ENCODE assay signal across 1 cellular context in the genomic region with DNA sequence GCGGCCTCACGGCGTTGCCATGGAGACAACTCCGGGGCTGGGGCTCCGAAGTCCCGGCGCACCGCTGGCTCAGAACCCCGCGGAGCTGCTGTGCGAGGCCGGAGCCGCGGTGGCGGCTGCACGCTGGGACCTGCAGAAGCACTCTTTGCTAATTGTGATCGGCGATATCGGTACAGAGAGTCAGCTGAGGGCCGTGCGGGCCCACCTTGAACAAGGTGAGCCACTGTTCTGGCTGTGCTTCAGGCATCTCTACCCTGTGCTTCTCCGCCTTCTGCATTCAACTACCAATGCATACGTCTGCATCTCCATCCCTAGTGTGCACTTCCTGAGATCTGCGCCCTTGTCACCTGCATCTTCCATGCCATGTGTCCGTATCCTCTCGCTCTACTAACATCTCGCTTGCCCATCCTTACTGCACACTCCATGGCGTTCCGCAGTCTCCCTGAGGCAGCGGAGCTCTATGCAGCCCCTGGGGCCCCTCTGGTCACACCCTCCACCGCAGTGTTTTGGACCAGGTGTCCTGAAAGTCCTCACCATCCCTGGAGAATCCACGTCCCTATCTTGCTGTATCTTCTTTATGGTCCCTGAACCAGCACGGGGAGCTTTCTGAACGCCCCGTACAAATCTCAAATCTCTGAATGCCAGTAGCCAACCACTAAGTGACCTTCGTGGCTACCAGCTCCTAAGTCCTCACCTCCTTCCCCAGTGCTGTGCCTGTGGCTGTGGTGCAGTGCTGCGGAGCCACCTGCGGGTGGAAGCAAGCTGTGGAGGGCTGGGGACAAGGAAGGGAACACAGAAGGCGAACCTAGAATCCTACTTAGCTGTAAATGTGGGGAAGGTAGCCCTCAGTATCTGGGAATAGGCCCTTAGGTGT.
TF ChIP-seq lines count a peak whose summit lies in the region.

No MANE protein-coding gene starts in this region.

TF ChIP-seq in K562, 482 proteins besides CTCF, POLR2A, EP300 and RAD21 (continues in another document):
- TF ChIP-seq NCOA6 (IDR thresholded peaks at IDR 0.05) (no peak), DMBX1 (CRISPR knock-in tag; IDR thresholded peaks at IDR 0.05; ENCODE audit: borderline replicate concordance) (no peak), ZNF217 (CRISPR knock-in tag; IDR thresholded peaks at IDR 0.05) (no peak), TOE1 (IDR thresholded peaks at IDR 0.05; ENCODE audit: borderline replicate concordance) (no peak), TOE1 (CRISPR knock-in tag; IDR thresholded peaks at IDR 0.05; ENCODE audit: borderline replicate concordance, low read depth) (0 out of 2 replicates have a peak, but pooled peaks have one; percentile 72), MYNN (IDR thresholded peaks at IDR 0.05) (no peak; the same call in 1 of the 2 replicates), MYNN (CRISPR knock-in tag; IDR thresholded peaks at IDR 0.05) (peak; percentile 79; the same call in 1 of the 2 replicates), ZC3H4 (CRISPR knock-in tag; IDR thresholded peaks at IDR 0.05; ENCODE audit: borderline replicate concordance) (peak; percentile 55; the same call in 1 of the 2 replicates), E2F3 (CRISPR knock-in tag; IDR thresholded peaks at IDR 0.05) (0 out of 2 replicates have a peak, but pooled peaks have one; percentile 29), TAF15 (IDR thresholded peaks at IDR 0.05; ENCODE audit: low read depth, low read length) (no peak), NR4A1 (CRISPR knock-in tag; IDR thresholded peaks at IDR 0.05) (no peak), NR4A1 (tag; IDR thresholded peaks at IDR 0.05) (no peak), RBFOX2 (IDR thresholded peaks at IDR 0.05; ENCODE audit: low read depth, low read length) (no peak), ELF2 (CRISPR knock-in tag; IDR thresholded peaks at IDR 0.05) (0 out of 2 replicates have a peak, but pooled peaks have one; percentile 26), ZNF347 (CRISPR knock-in tag; IDR thresholded peaks at IDR 0.05; ENCODE audit: low read depth) (no peak), RBM39 (optimal IDR thresholded peaks at IDR 0.05; ENCODE audit: low read depth, low read length) (no peak), BCOR (IDR thresholded peaks at IDR 0.05) (no peak), NCOA2 (IDR thresholded peaks at IDR 0.05; ENCODE audit: partially characterized antibody in 2 of 2) (no peak), GATA2 (CRISPR knock-in tag; IDR thresholded peaks at IDR 0.05) (no peak), ZNF124 (CRISPR knock-in tag; IDR thresholded peaks at IDR 0.05) (no peak), RB1 (IDR thresholded peaks at IDR 0.05; ENCODE audit: low read depth) (peak; percentile 40; the same call in 1 of the 2 replicates), SMC3 (conservative IDR thresholded peaks at IDR 0.05; ENCODE audit: insufficient read depth, low read depth, low read length) (0 out of 2 replicates have a peak, but pooled peaks have one; percentile 19), CSDE1 (IDR thresholded peaks at IDR 0.05) (peak in 1 of 2 experiments; percentile 97; a peak in 2 of 4 replicates), MYC (IDR thresholded peaks at IDR 0.05; ENCODE audit: low read depth, low read length) (no peak), MYC (CRISPR knock-in tag; IDR thresholded peaks at IDR 0.05; ENCODE audit: borderline replicate concordance, low read depth) (no peak), RBBP5 (IDR thresholded peaks at IDR 0.05; ENCODE audit: borderline replicate concordance, insufficient read depth, low read length, poor library complexity, severe bottlenecking) (peak; percentile 50), GATAD2A (IDR thresholded peaks at IDR 0.05) (no peak), TFAM (CRISPR knock-in tag; conservative IDR thresholded peaks at IDR 0.05) (no peak), RBM25 (IDR thresholded peaks at IDR 0.05; ENCODE audit: low read depth, low read length, severe bottlenecking) (no peak), TGIF2 (CRISPR knock-in tag; IDR thresholded peaks at IDR 0.05) (no peak), HNRNPH1 (optimal IDR thresholded peaks at IDR 0.05; ENCODE audit: low read depth, low read length) (no peak), ZFPM2 (CRISPR knock-in tag; IDR thresholded peaks at IDR 0.05) (0 out of 2 replicates have a peak, but pooled peaks have one; percentile 51), PTRF (tag; IDR thresholded peaks at IDR 0.05) (no peak), ZNF324 (CRISPR knock-in tag; IDR thresholded peaks at IDR 0.05) (no peak)
- TF ChIP-seq, protein P1, sequence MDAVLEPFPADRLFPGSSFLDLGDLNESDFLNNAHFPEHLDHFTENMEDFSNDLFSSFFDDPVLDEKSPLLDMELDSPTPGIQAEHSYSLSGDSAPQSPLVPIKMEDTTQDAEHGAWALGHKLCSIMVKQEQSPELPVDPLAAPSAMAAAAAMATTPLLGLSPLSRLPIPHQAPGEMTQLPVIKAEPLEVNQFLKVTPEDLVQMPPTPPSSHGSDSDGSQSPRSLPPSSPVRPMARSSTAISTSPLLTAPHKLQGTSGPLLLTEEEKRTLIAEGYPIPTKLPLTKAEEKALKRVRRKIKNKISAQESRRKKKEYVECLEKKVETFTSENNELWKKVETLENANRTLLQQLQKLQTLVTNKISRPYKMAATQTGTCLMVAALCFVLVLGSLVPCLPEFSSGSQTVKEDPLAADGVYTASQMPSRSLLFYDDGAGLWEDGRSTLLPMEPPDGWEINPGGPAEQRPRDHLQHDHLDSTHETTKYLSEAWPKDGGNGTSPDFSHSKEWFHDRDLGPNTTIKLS (IDR thresholded peaks at IDR 0.05; ENCODE audit: borderline replicate concordance, low read depth): no peak
- TF ChIP-seq, protein P2, sequence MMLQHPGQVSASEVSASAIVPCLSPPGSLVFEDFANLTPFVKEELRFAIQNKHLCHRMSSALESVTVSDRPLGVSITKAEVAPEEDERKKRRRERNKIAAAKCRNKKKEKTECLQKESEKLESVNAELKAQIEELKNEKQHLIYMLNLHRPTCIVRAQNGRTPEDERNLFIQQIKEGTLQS (IDR thresholded peaks at IDR 0.05): no peak
- TF ChIP-seq, protein P2 (CRISPR knock-in tag; conservative IDR thresholded peaks at IDR 0.05): 0 out of 2 replicates have a peak, but pooled peaks have one; percentile 41
- TF ChIP-seq, protein P3, sequence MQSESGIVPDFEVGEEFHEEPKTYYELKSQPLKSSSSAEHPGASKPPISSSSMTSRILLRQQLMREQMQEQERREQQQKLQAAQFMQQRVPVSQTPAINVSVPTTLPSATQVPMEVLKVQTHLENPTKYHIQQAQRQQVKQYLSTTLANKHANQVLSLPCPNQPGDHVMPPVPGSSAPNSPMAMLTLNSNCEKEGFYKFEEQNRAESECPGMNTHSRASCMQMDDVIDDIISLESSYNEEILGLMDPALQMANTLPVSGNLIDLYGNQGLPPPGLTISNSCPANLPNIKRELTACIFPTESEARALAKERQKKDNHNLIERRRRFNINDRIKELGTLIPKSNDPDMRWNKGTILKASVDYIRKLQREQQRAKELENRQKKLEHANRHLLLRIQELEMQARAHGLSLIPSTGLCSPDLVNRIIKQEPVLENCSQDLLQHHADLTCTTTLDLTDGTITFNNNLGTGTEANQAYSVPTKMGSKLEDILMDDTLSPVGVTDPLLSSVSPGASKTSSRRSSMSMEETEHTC (IDR thresholded peaks at IDR 0.05): no peak
- TF ChIP-seq, protein P4, sequence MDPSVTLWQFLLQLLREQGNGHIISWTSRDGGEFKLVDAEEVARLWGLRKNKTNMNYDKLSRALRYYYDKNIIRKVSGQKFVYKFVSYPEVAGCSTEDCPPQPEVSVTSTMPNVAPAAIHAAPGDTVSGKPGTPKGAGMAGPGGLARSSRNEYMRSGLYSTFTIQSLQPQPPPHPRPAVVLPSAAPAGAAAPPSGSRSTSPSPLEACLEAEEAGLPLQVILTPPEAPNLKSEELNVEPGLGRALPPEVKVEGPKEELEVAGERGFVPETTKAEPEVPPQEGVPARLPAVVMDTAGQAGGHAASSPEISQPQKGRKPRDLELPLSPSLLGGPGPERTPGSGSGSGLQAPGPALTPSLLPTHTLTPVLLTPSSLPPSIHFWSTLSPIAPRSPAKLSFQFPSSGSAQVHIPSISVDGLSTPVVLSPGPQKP (CRISPR knock-in tag; IDR thresholded peaks at IDR 0.05): no peak
- TF ChIP-seq, protein P5, sequence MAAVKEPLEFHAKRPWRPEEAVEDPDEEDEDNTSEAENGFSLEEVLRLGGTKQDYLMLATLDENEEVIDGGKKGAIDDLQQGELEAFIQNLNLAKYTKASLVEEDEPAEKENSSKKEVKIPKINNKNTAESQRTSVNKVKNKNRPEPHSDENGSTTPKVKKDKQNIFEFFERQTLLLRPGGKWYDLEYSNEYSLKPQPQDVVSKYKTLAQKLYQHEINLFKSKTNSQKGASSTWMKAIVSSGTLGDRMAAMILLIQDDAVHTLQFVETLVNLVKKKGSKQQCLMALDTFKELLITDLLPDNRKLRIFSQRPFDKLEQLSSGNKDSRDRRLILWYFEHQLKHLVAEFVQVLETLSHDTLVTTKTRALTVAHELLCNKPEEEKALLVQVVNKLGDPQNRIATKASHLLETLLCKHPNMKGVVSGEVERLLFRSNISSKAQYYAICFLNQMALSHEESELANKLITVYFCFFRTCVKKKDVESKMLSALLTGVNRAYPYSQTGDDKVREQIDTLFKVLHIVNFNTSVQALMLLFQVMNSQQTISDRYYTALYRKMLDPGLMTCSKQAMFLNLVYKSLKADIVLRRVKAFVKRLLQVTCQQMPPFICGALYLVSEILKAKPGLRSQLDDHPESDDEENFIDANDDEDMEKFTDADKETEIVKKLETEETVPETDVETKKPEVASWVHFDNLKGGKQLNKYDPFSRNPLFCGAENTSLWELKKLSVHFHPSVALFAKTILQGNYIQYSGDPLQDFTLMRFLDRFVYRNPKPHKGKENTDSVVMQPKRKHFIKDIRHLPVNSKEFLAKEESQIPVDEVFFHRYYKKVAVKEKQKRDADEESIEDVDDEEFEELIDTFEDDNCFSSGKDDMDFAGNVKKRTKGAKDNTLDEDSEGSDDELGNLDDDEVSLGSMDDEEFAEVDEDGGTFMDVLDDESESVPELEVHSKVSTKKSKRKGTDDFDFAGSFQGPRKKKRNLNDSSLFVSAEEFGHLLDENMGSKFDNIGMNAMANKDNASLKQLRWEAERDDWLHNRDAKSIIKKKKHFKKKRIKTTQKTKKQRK (IDR thresholded peaks at IDR 0.05; ENCODE audit: borderline replicate concordance, low read depth, low read length): no peak
- TF ChIP-seq, protein P6, sequence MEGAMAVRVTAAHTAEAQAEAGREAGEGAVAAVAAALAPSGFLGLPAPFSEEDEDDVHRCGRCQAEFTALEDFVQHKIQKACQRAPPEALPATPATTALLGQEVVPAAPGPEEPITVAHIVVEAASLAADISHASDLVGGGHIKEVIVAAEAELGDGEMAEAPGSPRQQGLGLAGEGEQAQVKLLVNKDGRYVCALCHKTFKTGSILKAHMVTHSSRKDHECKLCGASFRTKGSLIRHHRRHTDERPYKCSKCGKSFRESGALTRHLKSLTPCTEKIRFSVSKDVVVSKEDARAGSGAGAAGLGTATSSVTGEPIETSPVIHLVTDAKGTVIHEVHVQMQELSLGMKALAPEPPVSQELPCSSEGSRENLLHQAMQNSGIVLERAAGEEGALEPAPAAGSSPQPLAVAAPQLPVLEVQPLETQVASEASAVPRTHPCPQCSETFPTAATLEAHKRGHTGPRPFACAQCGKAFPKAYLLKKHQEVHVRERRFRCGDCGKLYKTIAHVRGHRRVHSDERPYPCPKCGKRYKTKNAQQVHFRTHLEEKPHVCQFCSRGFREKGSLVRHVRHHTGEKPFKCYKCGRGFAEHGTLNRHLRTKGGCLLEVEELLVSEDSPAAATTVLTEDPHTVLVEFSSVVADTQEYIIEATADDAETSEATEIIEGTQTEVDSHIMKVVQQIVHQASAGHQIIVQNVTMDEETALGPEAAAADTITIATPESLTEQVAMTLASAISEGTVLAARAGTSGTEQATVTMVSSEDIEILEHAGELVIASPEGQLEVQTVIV (CRISPR knock-in tag; IDR thresholded peaks at IDR 0.05; ENCODE audit: borderline replicate concordance): no peak
- TF ChIP-seq, protein P7, sequence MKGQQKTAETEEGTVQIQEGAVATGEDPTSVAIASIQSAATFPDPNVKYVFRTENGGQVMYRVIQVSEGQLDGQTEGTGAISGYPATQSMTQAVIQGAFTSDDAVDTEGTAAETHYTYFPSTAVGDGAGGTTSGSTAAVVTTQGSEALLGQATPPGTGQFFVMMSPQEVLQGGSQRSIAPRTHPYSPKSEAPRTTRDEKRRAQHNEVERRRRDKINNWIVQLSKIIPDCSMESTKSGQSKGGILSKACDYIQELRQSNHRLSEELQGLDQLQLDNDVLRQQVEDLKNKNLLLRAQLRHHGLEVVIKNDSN (CRISPR knock-in tag; IDR thresholded peaks at IDR 0.05): peak; percentile 14; the same call in 1 of the 2 replicates
- TF ChIP-seq, protein P8, sequence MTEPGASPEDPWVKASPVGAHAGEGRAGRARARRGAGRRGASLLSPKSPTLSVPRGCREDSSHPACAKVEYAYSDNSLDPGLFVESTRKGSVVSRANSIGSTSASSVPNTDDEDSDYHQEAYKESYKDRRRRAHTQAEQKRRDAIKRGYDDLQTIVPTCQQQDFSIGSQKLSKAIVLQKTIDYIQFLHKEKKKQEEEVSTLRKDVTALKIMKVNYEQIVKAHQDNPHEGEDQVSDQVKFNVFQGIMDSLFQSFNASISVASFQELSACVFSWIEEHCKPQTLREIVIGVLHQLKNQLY (CRISPR knock-in tag; conservative IDR thresholded peaks at IDR 0.05): no peak
- TF ChIP-seq, protein P9, sequence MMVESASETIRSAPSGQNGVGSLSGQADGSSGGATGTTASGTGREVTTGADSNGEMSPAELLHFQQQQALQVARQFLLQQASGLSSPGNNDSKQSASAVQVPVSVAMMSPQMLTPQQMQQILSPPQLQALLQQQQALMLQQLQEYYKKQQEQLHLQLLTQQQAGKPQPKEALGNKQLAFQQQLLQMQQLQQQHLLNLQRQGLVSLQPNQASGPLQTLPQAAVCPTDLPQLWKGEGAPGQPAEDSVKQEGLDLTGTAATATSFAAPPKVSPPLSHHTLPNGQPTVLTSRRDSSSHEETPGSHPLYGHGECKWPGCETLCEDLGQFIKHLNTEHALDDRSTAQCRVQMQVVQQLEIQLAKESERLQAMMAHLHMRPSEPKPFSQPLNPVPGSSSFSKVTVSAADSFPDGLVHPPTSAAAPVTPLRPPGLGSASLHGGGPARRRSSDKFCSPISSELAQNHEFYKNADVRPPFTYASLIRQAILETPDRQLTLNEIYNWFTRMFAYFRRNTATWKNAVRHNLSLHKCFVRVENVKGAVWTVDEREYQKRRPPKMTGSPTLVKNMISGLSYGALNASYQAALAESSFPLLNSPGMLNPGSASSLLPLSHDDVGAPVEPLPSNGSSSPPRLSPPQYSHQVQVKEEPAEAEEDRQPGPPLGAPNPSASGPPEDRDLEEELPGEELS (CRISPR knock-in tag; IDR thresholded peaks at IDR 0.05; ENCODE audit: borderline replicate concordance): 0 out of 2 replicates have a peak, but pooled peaks have one; percentile 15
- TF ChIP-seq, protein P10, sequence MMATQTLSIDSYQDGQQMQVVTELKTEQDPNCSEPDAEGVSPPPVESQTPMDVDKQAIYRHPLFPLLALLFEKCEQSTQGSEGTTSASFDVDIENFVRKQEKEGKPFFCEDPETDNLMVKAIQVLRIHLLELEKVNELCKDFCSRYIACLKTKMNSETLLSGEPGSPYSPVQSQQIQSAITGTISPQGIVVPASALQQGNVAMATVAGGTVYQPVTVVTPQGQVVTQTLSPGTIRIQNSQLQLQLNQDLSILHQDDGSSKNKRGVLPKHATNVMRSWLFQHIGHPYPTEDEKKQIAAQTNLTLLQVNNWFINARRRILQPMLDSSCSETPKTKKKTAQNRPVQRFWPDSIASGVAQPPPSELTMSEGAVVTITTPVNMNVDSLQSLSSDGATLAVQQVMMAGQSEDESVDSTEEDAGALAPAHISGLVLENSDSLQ (IDR thresholded peaks at IDR 0.05): no peak
